8 cellular contexts compared by ENCODE assay signal in the genomic region with DNA sequence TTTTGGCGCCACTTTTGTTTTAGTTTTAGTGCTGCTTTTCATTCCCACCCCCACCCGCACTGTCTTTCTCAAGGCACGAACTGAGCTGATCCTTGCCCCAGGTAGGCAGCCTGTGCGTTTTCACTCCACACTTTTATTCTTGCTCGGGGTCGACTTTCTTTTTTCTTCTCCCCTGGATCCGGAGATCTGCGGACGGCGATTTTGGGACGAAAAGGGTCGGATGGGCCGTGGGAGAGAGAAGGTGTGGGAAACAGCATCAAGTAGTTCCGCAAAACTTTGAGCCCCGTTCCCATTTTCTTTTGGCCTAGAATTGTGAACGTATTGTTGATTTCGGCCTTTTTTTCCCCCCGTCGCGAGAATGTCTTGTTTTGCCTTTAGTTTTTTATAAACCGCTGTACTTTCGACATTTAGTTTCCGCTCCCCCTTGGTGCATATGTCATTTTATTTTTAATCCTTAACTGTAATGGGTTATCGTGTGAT. TPM values are rescaled to one million over a fixed set of nuclear protein-coding genes. Genes with fewer than 3 reads are reported as not detected.
DNase-seq lines count a peak whose midpoint lies in the region; ATAC-seq, FAIRE-seq and TF ChIP-seq lines count a peak whose summit lies in the region.

No MANE protein-coding gene starts in this region.

- no peak for ATAC-seq in CD8-positive, alpha-beta T cell
- no peak for ATAC-seq in GM21717 (IDR thresholded peaks at IDR 0.05; ENCODE audit: unreplicated experiment)

- no peak for TF ChIP-seq CTCF in CD8-positive, alpha-beta T cell (IDR thresholded peaks at IDR 0.05)
- no peak for TF ChIP-seq CTCF in adrenal gland (IDR thresholded peaks at IDR 0.05)
- TF ChIP-seq CTCF in suprapubic skin (IDR thresholded peaks at IDR 0.05), result no peak

- no peaks in the 10 kb centered on the region for H3K9me3 ChIP-seq in CD8-positive, alpha-beta T cell (ENCODE audit: low read length)
- H3K9me3 ChIP-seq in HUES6 (ENCODE audit: control insufficient read depth, insufficient read depth, low read depth, low read length) (no peaks in the 10 kb centered on the region), adrenal gland (replicated peaks in 1 of 3) (no peaks in the 10 kb centered on the region), suprapubic skin (no peaks in the 10 kb centered on the region)

- no peak for TF ChIP-seq EP300 in suprapubic skin (IDR thresholded peaks at IDR 0.05)

- intact Hi-C loops in CD8-positive, alpha-beta T cell (cut with DNase I, micrococcal nuclease), result loop anchor here (5.0 to 10.0 kb wide), 5 partner anchors 103 to 385 kb away; partner anchors contain the start of genes SH2D1A (in 1 of the 2) and THOC2 (in 1 of the 2)
- intact Hi-C loops in adrenal gland (cut with DNase I), result no loop called here

- no peaks in the 10 kb centered on the region for H3K27me3 Mint-ChIP-seq in CD8-positive, alpha-beta T cell (ENCODE audit: low read depth)

- FAIRE-seq in frontal cortex (lab: Jason Lieb, UNC), result no peak

- no peaks in the 10 kb centered on the region for H3K4me1 ChIP-seq in CD8-positive, alpha-beta T cell (ENCODE audit: insufficient read depth, low read length)
- 0 out of 2 replicates have a peak, but pooled peaks cover 8% of the 10 kb centered on the region for H3K4me1 ChIP-seq in HUES6 (ENCODE audit: control insufficient read depth, insufficient read depth, low read length)
- H3K4me1 ChIP-seq in adrenal gland (replicated peaks in 1 of 2), result peaks cover 0 to 13% of the 10 kb centered on the region in 2 donors
- H3K4me1 ChIP-seq in suprapubic skin, result peaks cover 15% of the 10 kb centered on the region

- peak overlapping the region; percentile 83 for H3K27ac ChIP-seq in CD8-positive, alpha-beta T cell (ENCODE audit: low read depth, low read length)
- H3K27ac ChIP-seq in HUES6 (ENCODE audit: low read depth, low read length), result peak overlapping the region; percentile 100
- peak overlapping the region; percentile 89 to 99 (median 96) for H3K27ac ChIP-seq in adrenal gland
- H3K27ac ChIP-seq in suprapubic skin, result peak overlapping the region; percentile 100

- POLR2A ChIA-PET in CD8-positive, alpha-beta T cell (lab: Charles Lee), result no interaction called here

- no peaks in the 10 kb centered on the region for H3K36me3 ChIP-seq in CD8-positive, alpha-beta T cell (ENCODE audit: insufficient read depth, low read length)
- H3K36me3 ChIP-seq in HUES6 (ENCODE audit: control insufficient read depth, insufficient read depth, low read length) (no peaks in the 10 kb centered on the region), adrenal gland (replicated peaks in 1 of 2) (no peaks in the 10 kb centered on the region), suprapubic skin (no peaks in the 10 kb centered on the region)

- DNase-seq in CD8-positive, alpha-beta T cell, result peak in 1 of 7 experiments; percentile 3
- DNase-seq in adrenal gland, result peak in 1 of 7 donors; percentile 19
- peak; percentile 6 for DNase-seq in kidney glomerular epithelial cell (lab: John Stamatoyannopoulos, UW)
- DNase-seq in suprapubic skin (ENCODE audit: low spot score in 2 of 2), result no peak
- no peak for DNase-seq in GOT3 (lab: John Stamatoyannopoulos, UW)
- DNase-seq in frontal cortex (ENCODE audit: low spot score in 2 of 2), result no peak

- H3K27ac Mint-ChIP-seq in CD8-positive, alpha-beta T cell, result peak overlapping the region; percentile 99

- H3K4me3 ChIP-seq in CD8-positive, alpha-beta T cell (ENCODE audit: low read depth, low read length), result peak overlapping the region; percentile 75
- H3K4me3 ChIP-seq in HUES6 (ENCODE audit: low read depth, low read length), result peak overlapping the region; percentile 80
- H3K4me3 ChIP-seq in adrenal gland, result peak overlapping the region in 3 of 4 donors; percentile 4 to 63 (median 26)
- peak overlapping the region; percentile 80 for H3K4me3 ChIP-seq in suprapubic skin

- H3K4me1 Mint-ChIP-seq in CD8-positive, alpha-beta T cell (ENCODE audit: low read depth), result peaks cover 32% of the 10 kb centered on the region

- TF ChIP-seq POLR2A in adrenal gland (IDR thresholded peaks at IDR 0.05), result no peak
- no peak for TF ChIP-seq POLR2A in suprapubic skin (IDR thresholded peaks at IDR 0.05)

- peak overlapping the region; percentile 98 for H3K4me3 Mint-ChIP-seq in CD8-positive, alpha-beta T cell

- WGBS in adrenal gland, 4 donors, result 0 to 34% (median 11%) methylated on average over 21 to 24 of the region's 24 CpGs
- WGBS in suprapubic skin, result 34% methylated on average over 24 of the region's 24 CpGs

- H3K9ac ChIP-seq in HUES6 (ENCODE audit: low read length), result peak overlapping the region; percentile 98

- peaks cover 32% of the 10 kb centered on the region for H3K36me3 Mint-ChIP-seq in CD8-positive, alpha-beta T cell

- no peaks in the 10 kb centered on the region for H3K27me3 ChIP-seq in CD8-positive, alpha-beta T cell (ENCODE audit: insufficient read depth, low read length)
- H3K27me3 ChIP-seq in HUES6 (ENCODE audit: control insufficient read depth, insufficient read depth, low read length) (no peaks in the 10 kb centered on the region), adrenal gland (no peaks in the 10 kb centered on the region), suprapubic skin (no peaks in the 10 kb centered on the region)

- H3K9me3 Mint-ChIP-seq in CD8-positive, alpha-beta T cell, result no peaks in the 10 kb centered on the region

- CTCF ChIA-PET in CD8-positive, alpha-beta T cell (lab: Charles Lee), result interaction anchor here (1.8 kb wide), 1 partner anchor 56 kb away, joined by 3 read pairs; no protein-coding TSS in a partner anchor

RNA-seq across cellular contexts. Expression of gene STAG2, which starts 0.5 kb away (rescaled TPM):
- total RNA-seq in CD8-positive, alpha-beta T cell, result 100 to 1,000 TPM; 104 to 105 TPM
- total RNA-seq in adrenal gland (10 to 100 TPM; 31.8 to 71.5 (median 58.0) TPM), suprapubic skin (10 to 100 TPM; 40.0 to 68.2 (median 59.0) TPM), frontal cortex (117 TPM)
- polyA plus RNA-seq in adrenal gland, result 10 to 100 TPM; 12.6 to 41.7 (median 16.4) TPM

Comparison
In these comparisons a context has a peak if more than half of its experiments do, and no peak if none do; other contexts are left out.
1. H3K4me3 ChIP-seq: peak in every context shown above with its lines; median percentile 80 in HUES6; 80 in suprapubic skin; 75 in CD8-positive, alpha-beta T cell; 26 in adrenal gland.
2. intact Hi-C loops: an anchor here in CD8-positive, alpha-beta T cell (5.0 to 10.0 kb wide); none called in adrenal gland.